ENCODE assay signal across 8 cellular contexts in the genomic region with DNA sequence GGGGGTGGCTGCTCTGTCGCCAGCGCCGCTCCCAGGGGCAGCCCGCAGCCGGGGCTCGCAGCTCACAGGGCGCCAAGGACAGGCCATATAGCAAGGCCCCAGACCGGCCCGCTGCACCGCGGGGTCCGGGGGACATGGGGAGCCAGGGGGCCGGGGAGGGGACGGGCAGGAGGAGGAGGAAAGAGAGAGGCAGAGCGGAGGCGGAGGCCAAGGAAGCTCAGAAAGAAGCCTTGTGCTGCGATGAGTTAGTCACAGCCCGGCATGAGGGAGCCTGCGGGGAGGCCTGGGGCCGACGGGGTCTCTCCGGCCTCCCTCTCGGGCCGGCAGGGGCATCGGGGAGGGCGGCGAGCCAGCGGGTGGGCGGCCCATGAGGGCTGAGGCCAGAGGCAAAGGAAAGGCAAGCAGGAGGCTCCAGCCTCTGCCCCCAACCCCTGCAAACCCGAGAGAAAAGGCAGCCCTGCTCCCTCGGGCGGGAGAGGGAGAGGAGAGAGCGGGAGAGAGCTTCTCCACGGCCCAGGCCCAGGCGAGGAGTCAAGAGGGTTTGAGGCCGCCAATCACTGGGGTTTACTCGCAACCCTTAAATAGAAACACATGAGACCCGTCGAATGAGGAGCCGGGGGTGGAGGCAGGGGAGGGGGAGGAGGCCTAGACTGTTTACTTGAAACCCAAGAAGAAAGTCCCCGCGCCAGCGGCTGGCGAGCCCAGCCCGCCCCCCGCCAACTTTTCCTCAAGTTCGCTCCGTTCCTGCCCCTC.
DNase-seq lines count a peak whose midpoint lies in the region; ATAC-seq lines count a peak whose summit lies in the region.

No MANE protein-coding gene starts in this region.

- ATAC-seq in HG02678 (IDR thresholded peaks at IDR 0.05; ENCODE audit: unreplicated experiment) (peak; percentile 39), HG03095 (IDR thresholded peaks at IDR 0.05; ENCODE audit: unreplicated experiment) (no peak)

- DNase-seq in Ammon's horn (ENCODE audit: low spot score) (peak; percentile 59), T-helper 22 cell (ENCODE audit: low read depth) (peak; percentile 48), caudate nucleus (lab: John Stamatoyannopoulos, UW) (peak in 3 of 61 donors; percentile 21 to 31 (median 22)), kidney glomerular epithelial cell (lab: John Stamatoyannopoulos, UW) (peak; percentile 21), RKO (ENCODE audit: low spot score) (no peak)
- DNase-seq in stimulated activated CD4-positive, alpha-beta T cell treated with anti-CD3 and anti-CD28 coated beads, Interleukin-4, amount 100 ng/mL, for 24 hours: peak; percentile 46

- peak overlapping the region; percentile 46 for H3K27ac ChIP-seq in caudate nucleus (ENCODE audit: low read depth, low read length)
